Comparison of ENCODE assay signal across 8 cellular contexts in genomic region chrX:44542567-44543325, GRCh38. TPM values are rescaled to one million over a fixed set of nuclear protein-coding genes. Genes with fewer than 3 reads are reported as not detected.
A peak's percentile ranks its signal among the peaks of the same experiment; 100 is the strongest.
DNase-seq lines count a peak whose midpoint lies in the region; ATAC-seq and TF ChIP-seq lines count a peak whose summit lies in the region.

TSS of gene FUNDC1 (minus strand) at chrX:44542859. CDS start at chrX:44542832, 27 bp downstream.

- no peaks in the 10 kb centered on the region for H3K27me3 Mint-ChIP-seq in activated naive CD8-positive, alpha-beta T cell treated with anti-CD3 and anti-CD28 coated beads for 36 hours
- H3K27me3 Mint-ChIP-seq in glutamatergic neuron (ENCODE audit: unreplicated experiment) (no peaks in the 10 kb centered on the region), osteocyte (ENCODE audit: unreplicated experiment) (no peaks in the 10 kb centered on the region)

- H3K27me3 ChIP-seq in thymus (ENCODE audit: control insufficient read depth, insufficient read depth): no peaks in the 10 kb centered on the region

- peak; percentile 99 for ATAC-seq in HG02588 (IDR thresholded peaks at IDR 0.05; ENCODE audit: unreplicated experiment)

- peaks cover 10% of the 10 kb centered on the region for H3K36me3 Mint-ChIP-seq in activated naive CD8-positive, alpha-beta T cell treated with anti-CD3 and anti-CD28 coated beads for 36 hours
- H3K36me3 Mint-ChIP-seq in glutamatergic neuron (ENCODE audit: unreplicated experiment) (no peaks in the 10 kb centered on the region), osteocyte (ENCODE audit: unreplicated experiment) (peaks cover 6% of the 10 kb centered on the region)

- H3K27ac ChIP-seq in thymus (ENCODE audit: low read depth): peak within 1 kb of the TSS; percentile 42

- H3K27ac Mint-ChIP-seq in activated naive CD8-positive, alpha-beta T cell treated with anti-CD3 and anti-CD28 coated beads for 36 hours: peak within 1 kb of the TSS; percentile 86
- H3K27ac Mint-ChIP-seq in glutamatergic neuron (ENCODE audit: unreplicated experiment) (peak within 1 kb of the TSS; percentile 95), osteocyte (ENCODE audit: unreplicated experiment) (peak within 1 kb of the TSS; percentile 93)

- 2% methylated on average over 35 of the region's 35 CpGs for WGBS in thymus

- no peaks in the 10 kb centered on the region for H3K9me3 Mint-ChIP-seq in activated naive CD8-positive, alpha-beta T cell treated with anti-CD3 and anti-CD28 coated beads for 36 hours
- no peaks in the 10 kb centered on the region for H3K9me3 Mint-ChIP-seq in glutamatergic neuron (ENCODE audit: unreplicated experiment)
- H3K9me3 Mint-ChIP-seq in osteocyte (ENCODE audit: unreplicated experiment): peaks cover 8% of the 10 kb centered on the region

- POLR2A ChIA-PET in GM10248 (lab: Yijun Ruan, JAX): no interaction called here

- peak within 1 kb of the TSS; percentile 91 for H3K4me3 Mint-ChIP-seq in activated naive CD8-positive, alpha-beta T cell treated with anti-CD3 and anti-CD28 coated beads for 36 hours
- H3K4me3 Mint-ChIP-seq in glutamatergic neuron (ENCODE audit: unreplicated experiment): peak within 1 kb of the TSS; percentile 95
- H3K4me3 Mint-ChIP-seq in osteocyte (ENCODE audit: unreplicated experiment): peak within 1 kb of the TSS; percentile 88

- H3K9me3 ChIP-seq in thymus (ENCODE audit: control insufficient read depth): no peaks in the 10 kb centered on the region

- CTCF ChIA-PET in GM10248 (lab: Yijun Ruan, JAX): interaction anchor here (0.6 kb wide), 1 partner anchor 289 kb away, joined by 3 read pairs; no protein-coding TSS in a partner anchor

- no peaks in the 10 kb centered on the region for H3K4me1 ChIP-seq in thymus (ENCODE audit: control insufficient read depth, insufficient read depth, low read length)

- peaks cover 27% of the 10 kb centered on the region for H3K4me1 Mint-ChIP-seq in activated naive CD8-positive, alpha-beta T cell treated with anti-CD3 and anti-CD28 coated beads for 36 hours
- H3K4me1 Mint-ChIP-seq in glutamatergic neuron (ENCODE audit: low read depth, unreplicated experiment) (peaks cover 9% of the 10 kb centered on the region), osteocyte (ENCODE audit: unreplicated experiment) (peaks cover 13% of the 10 kb centered on the region)

- DNase-seq in GM10248 (ENCODE audit: extremely low spot score): peak; percentile 87
- peak; percentile 98 for DNase-seq in NCI-H1092 treated with DMSO at 0.1 percent for 48 hours (lab: John Stamatoyannopoulos, UW)
- DNase-seq in SKM-1 (lab: John Stamatoyannopoulos, UW; ENCODE audit: unreplicated experiment): peak; percentile 60
- DNase-seq in activated naive CD8-positive, alpha-beta T cell treated with anti-CD3 and anti-CD28 coated beads for 36 hours: peak; percentile 87
- DNase-seq in glutamatergic neuron: peak; percentile 93
- peak; percentile 97 for DNase-seq in osteocyte (ENCODE audit: extremely low spot score, unreplicated experiment)

- no peak for TF ChIP-seq CTCF in GM10248 (IDR thresholded peaks at IDR 0.05; ENCODE audit: control extremely low read depth, extremely low read depth, low read depth, missing control alignments)
- no peak for TF ChIP-seq CTCF in glutamatergic neuron (IDR thresholded peaks at IDR 0.05; ENCODE audit: partially characterized antibody, unreplicated experiment)
- TF ChIP-seq CTCF in osteocyte (IDR thresholded peaks at IDR 0.05): peak; percentile 45

- peak within 1 kb of the TSS; percentile 71 for H3K4me3 ChIP-seq in thymus (ENCODE audit: low read length)

- H3K36me3 ChIP-seq in thymus (ENCODE audit: control insufficient read depth, insufficient read depth): no peaks in the 10 kb centered on the region

RNA-seq across cellular contexts. Expression of gene FUNDC1, which starts in this region (rescaled TPM):
- total RNA-seq in activated naive CD8-positive, alpha-beta T cell treated with anti-CD3 and anti-CD28 coated beads for 36 hours: 10 to 100 TPM; 14.8 to 15.3 TPM
- 19.3 TPM for total RNA-seq in glutamatergic neuron (ENCODE audit: unreplicated experiment)
- total RNA-seq in osteocyte: 11.0 and 16.2 TPM in 2 replicates
- 26.6 TPM for polyA plus RNA-seq in thymus

Comparison
In these comparisons a context has a peak if more than half of its experiments do, and no peak if none do; other contexts are left out.
1. Peak in every context shown above with its lines: DNase-seq, ATAC-seq, H3K4me3 ChIP-seq and H3K27ac ChIP-seq.